1 cellular context compared by ENCODE assay signal in the genomic region with DNA sequence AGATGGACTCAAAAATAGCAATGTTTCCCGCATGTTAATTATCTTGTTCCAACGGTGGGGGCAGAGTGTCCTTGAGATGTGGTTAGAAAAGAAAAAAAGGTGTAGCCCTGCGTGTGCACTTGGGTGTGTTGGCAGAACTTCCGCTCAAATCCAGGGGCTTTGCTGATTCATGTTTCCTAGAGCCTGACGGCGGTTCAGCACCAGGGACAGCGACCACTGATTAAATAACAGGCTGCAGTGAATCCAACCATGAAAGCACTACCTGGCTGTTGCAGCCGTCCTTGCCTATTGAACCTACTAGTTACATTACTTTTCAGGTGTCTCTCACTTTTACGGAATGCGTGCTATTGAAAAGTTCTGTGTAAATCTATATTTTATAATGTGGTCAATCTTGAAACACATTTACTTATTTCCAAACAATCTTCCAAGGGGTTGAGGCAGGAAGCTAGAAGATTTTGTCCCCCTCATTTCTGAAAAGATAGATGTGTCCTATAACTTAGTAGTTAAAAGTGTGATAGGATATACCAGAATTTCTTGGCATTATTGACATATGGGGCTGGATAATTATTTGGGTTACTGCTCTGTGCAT.
A peak's percentile ranks its signal among the peaks of the same experiment; 100 is the strongest.
TF ChIP-seq lines count a peak whose summit lies in the region.

No MANE protein-coding gene starts in this region.

TF ChIP-seq in HepG2, 621 proteins besides CTCF, POLR2A, EP300 and RAD21 (continued from another document and continues in another):
- TF ChIP-seq, protein P1, sequence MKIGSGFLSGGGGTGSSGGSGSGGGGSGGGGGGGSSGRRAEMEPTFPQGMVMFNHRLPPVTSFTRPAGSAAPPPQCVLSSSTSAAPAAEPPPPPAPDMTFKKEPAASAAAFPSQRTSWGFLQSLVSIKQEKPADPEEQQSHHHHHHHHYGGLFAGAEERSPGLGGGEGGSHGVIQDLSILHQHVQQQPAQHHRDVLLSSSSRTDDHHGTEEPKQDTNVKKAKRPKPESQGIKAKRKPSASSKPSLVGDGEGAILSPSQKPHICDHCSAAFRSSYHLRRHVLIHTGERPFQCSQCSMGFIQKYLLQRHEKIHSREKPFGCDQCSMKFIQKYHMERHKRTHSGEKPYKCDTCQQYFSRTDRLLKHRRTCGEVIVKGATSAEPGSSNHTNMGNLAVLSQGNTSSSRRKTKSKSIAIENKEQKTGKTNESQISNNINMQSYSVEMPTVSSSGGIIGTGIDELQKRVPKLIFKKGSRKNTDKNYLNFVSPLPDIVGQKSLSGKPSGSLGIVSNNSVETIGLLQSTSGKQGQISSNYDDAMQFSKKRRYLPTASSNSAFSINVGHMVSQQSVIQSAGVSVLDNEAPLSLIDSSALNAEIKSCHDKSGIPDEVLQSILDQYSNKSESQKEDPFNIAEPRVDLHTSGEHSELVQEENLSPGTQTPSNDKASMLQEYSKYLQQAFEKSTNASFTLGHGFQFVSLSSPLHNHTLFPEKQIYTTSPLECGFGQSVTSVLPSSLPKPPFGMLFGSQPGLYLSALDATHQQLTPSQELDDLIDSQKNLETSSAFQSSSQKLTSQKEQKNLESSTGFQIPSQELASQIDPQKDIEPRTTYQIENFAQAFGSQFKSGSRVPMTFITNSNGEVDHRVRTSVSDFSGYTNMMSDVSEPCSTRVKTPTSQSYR (CRISPR knock-in tag; IDR thresholded peaks at IDR 0.05; ENCODE audit: borderline replicate concordance) = peak; percentile 40; the same call in 1 of the 2 replicates
- TF ChIP-seq ZFP37 (CRISPR knock-in tag; IDR thresholded peaks at IDR 0.05; ENCODE audit: borderline replicate concordance) = peak; percentile 90; the same call in 1 of the 2 replicates
- TF ChIP-seq, protein P2, sequence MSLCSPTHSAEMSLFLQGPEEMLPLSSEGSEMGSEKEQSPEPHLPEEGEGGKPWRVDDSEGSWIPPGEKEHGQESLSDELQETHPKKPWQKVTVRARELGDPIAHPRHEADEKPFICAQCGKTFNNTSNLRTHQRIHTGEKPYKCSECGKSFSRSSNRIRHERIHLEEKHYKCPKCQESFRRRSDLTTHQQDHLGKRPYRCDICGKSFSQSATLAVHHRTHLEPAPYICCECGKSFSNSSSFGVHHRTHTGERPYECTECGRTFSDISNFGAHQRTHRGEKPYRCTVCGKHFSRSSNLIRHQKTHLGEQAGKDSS (CRISPR knock-in tag; IDR thresholded peaks at IDR 0.05; ENCODE audit: borderline replicate concordance, low read depth) = no peak
- TF ChIP-seq, protein P3, sequence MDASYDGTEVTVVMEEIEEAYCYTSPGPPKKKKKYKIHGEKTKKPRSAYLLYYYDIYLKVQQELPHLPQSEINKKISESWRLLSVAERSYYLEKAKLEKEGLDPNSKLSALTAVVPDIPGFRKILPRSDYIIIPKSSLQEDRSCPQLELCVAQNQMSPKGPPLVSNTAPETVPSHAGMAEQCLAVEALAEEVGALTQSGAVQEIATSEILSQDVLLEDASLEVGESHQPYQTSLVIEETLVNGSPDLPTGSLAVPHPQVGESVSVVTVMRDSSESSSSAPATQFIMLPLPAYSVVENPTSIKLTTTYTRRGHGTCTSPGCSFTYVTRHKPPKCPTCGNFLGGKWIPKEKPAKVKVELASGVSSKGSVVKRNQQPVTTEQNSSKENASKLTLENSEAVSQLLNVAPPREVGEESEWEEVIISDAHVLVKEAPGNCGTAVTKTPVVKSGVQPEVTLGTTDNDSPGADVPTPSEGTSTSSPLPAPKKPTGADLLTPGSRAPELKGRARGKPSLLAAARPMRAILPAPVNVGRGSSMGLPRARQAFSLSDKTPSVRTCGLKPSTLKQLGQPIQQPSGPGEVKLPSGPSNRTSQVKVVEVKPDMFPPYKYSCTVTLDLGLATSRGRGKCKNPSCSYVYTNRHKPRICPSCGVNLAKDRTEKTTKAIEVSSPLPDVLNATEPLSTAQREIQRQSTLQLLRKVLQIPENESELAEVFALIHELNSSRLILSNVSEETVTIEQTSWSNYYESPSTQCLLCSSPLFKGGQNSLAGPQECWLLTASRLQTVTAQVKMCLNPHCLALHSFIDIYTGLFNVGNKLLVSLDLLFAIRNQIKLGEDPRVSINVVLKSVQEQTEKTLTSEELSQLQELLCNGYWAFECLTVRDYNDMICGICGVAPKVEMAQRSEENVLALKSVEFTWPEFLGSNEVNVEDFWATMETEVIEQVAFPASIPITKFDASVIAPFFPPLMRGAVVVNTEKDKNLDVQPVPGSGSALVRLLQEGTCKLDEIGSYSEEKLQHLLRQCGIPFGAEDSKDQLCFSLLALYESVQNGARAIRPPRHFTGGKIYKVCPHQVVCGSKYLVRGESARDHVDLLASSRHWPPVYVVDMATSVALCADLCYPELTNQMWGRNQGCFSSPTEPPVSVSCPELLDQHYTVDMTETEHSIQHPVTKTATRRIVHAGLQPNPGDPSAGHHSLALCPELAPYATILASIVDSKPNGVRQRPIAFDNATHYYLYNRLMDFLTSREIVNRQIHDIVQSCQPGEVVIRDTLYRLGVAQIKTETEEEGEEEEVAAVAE (CRISPR knock-in tag; IDR thresholded peaks at IDR 0.05; ENCODE audit: borderline replicate concordance) = peak; percentile 68; the same call in 1 of the 2 replicates
- TF ChIP-seq KDM2A (CRISPR knock-in tag; IDR thresholded peaks at IDR 0.05; ENCODE audit: borderline replicate concordance, low read depth) = peak; percentile 60; the same call in 1 of the 2 replicates
- TF ChIP-seq, protein P4, sequence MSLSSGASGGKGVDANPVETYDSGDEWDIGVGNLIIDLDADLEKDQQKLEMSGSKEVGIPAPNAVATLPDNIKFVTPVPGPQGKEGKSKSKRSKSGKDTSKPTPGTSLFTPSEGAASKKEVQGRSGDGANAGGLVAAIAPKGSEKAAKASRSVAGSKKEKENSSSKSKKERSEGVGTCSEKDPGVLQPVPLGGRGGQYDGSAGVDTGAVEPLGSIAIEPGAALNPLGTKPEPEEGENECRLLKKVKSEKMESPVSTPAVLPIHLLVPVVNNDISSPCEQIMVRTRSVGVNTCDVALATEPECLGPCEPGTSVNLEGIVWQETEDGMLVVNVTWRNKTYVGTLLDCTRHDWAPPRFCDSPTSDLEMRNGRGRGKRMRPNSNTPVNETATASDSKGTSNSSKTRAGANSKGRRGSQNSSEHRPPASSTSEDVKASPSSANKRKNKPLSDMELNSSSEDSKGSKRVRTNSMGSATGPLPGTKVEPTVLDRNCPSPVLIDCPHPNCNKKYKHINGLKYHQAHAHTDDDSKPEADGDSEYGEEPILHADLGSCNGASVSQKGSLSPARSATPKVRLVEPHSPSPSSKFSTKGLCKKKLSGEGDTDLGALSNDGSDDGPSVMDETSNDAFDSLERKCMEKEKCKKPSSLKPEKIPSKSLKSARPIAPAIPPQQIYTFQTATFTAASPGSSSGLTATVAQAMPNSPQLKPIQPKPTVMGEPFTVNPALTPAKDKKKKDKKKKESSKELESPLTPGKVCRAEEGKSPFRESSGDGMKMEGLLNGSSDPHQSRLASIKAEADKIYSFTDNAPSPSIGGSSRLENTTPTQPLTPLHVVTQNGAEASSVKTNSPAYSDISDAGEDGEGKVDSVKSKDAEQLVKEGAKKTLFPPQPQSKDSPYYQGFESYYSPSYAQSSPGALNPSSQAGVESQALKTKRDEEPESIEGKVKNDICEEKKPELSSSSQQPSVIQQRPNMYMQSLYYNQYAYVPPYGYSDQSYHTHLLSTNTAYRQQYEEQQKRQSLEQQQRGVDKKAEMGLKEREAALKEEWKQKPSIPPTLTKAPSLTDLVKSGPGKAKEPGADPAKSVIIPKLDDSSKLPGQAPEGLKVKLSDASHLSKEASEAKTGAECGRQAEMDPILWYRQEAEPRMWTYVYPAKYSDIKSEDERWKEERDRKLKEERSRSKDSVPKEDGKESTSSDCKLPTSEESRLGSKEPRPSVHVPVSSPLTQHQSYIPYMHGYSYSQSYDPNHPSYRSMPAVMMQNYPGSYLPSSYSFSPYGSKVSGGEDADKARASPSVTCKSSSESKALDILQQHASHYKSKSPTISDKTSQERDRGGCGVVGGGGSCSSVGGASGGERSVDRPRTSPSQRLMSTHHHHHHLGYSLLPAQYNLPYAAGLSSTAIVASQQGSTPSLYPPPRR (CRISPR knock-in tag; IDR thresholded peaks at IDR 0.05; ENCODE audit: borderline replicate concordance) = no peak
- TF ChIP-seq, protein P5, sequence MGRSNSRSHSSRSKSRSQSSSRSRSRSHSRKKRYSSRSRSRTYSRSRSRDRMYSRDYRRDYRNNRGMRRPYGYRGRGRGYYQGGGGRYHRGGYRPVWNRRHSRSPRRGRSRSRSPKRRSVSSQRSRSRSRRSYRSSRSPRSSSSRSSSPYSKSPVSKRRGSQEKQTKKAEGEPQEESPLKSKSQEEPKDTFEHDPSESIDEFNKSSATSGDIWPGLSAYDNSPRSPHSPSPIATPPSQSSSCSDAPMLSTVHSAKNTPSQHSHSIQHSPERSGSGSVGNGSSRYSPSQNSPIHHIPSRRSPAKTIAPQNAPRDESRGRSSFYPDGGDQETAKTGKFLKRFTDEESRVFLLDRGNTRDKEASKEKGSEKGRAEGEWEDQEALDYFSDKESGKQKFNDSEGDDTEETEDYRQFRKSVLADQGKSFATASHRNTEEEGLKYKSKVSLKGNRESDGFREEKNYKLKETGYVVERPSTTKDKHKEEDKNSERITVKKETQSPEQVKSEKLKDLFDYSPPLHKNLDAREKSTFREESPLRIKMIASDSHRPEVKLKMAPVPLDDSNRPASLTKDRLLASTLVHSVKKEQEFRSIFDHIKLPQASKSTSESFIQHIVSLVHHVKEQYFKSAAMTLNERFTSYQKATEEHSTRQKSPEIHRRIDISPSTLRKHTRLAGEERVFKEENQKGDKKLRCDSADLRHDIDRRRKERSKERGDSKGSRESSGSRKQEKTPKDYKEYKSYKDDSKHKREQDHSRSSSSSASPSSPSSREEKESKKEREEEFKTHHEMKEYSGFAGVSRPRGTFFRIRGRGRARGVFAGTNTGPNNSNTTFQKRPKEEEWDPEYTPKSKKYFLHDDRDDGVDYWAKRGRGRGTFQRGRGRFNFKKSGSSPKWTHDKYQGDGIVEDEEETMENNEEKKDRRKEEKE (IDR thresholded peaks at IDR 0.05) = no peak
- no peak for TF ChIP-seq CBX1 (IDR thresholded peaks at IDR 0.05; ENCODE audit: low read depth)
- no peak for TF ChIP-seq ZKSCAN5 (CRISPR knock-in tag; IDR thresholded peaks at IDR 0.05)
- 0 out of 2 replicates have a peak, but pooled peaks have one; percentile 24 for TF ChIP-seq MEF2D (CRISPR knock-in tag; IDR thresholded peaks at IDR 0.05)
- peak; percentile 85 for TF ChIP-seq SMAD3 (CRISPR knock-in tag; IDR thresholded peaks at IDR 0.05)
- no peak for TF ChIP-seq HCFC1 (IDR thresholded peaks at IDR 0.05; ENCODE audit: low read depth, low read length)
- TF ChIP-seq TEAD2 (CRISPR knock-in tag; IDR thresholded peaks at IDR 0.05) = no peak
- TF ChIP-seq NCOA2 (CRISPR knock-in tag; IDR thresholded peaks at IDR 0.05) = peak; percentile 35; the same call in 1 of the 2 replicates
- TF ChIP-seq, protein P6, sequence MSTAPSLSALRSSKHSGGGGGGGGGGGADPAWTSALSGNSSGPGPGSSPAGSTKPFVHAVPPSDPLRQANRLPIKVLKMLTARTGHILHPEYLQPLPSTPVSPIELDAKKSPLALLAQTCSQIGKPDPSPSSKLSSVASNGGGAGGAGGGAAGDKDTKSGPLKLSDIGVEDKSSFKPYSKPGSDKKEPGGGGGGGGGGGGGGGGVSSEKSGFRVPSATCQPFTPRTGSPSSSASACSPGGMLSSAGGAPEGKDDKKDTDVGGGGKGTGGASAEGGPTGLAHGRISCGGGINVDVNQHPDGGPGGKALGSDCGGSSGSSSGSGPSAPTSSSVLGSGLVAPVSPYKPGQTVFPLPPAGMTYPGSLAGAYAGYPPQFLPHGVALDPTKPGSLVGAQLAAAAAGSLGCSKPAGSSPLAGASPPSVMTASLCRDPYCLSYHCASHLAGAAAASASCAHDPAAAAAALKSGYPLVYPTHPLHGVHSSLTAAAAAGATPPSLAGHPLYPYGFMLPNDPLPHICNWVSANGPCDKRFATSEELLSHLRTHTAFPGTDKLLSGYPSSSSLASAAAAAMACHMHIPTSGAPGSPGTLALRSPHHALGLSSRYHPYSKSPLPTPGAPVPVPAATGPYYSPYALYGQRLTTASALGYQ (CRISPR knock-in tag; IDR thresholded peaks at IDR 0.05) = 0 out of 2 replicates have a peak, but pooled peaks have one; percentile 32
- TF ChIP-seq, protein P7, sequence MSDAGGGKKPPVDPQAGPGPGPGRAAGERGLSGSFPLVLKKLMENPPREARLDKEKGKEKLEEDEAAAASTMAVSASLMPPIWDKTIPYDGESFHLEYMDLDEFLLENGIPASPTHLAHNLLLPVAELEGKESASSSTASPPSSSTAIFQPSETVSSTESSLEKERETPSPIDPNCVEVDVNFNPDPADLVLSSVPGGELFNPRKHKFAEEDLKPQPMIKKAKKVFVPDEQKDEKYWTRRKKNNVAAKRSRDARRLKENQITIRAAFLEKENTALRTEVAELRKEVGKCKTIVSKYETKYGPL (CRISPR knock-in tag; IDR thresholded peaks at IDR 0.05) = peak; percentile 91
- TF ChIP-seq TARDBP (CRISPR knock-in tag; IDR thresholded peaks at IDR 0.05) = no peak
- TF ChIP-seq, protein P8, sequence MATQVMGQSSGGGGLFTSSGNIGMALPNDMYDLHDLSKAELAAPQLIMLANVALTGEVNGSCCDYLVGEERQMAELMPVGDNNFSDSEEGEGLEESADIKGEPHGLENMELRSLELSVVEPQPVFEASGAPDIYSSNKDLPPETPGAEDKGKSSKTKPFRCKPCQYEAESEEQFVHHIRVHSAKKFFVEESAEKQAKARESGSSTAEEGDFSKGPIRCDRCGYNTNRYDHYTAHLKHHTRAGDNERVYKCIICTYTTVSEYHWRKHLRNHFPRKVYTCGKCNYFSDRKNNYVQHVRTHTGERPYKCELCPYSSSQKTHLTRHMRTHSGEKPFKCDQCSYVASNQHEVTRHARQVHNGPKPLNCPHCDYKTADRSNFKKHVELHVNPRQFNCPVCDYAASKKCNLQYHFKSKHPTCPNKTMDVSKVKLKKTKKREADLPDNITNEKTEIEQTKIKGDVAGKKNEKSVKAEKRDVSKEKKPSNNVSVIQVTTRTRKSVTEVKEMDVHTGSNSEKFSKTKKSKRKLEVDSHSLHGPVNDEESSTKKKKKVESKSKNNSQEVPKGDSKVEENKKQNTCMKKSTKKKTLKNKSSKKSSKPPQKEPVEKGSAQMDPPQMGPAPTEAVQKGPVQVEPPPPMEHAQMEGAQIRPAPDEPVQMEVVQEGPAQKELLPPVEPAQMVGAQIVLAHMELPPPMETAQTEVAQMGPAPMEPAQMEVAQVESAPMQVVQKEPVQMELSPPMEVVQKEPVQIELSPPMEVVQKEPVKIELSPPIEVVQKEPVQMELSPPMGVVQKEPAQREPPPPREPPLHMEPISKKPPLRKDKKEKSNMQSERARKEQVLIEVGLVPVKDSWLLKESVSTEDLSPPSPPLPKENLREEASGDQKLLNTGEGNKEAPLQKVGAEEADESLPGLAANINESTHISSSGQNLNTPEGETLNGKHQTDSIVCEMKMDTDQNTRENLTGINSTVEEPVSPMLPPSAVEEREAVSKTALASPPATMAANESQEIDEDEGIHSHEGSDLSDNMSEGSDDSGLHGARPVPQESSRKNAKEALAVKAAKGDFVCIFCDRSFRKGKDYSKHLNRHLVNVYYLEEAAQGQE (IDR thresholded peaks at IDR 0.05; ENCODE audit: borderline replicate concordance in 1 of 2, low read depth in 1 of 2, low read length in 2 of 2) = peak in 1 of 2 experiments; percentile 99
- 0 out of 2 replicates have a peak, but pooled peaks have one; percentile 37 for TF ChIP-seq REPIN1 (CRISPR knock-in tag; IDR thresholded peaks at IDR 0.05; ENCODE audit: borderline replicate concordance, low read depth)
- TF ChIP-seq ARNT (IDR thresholded peaks at IDR 0.05) = no peak
- peak; percentile 98 for TF ChIP-seq EHMT2 (IDR thresholded peaks at IDR 0.05; ENCODE audit: borderline replicate concordance, low read depth, low read length)
- TF ChIP-seq BORCS8-MEF2B (CRISPR knock-in tag; IDR thresholded peaks at IDR 0.05) = peak; percentile 79; the same call in 1 of the 2 replicates
- no peak for TF ChIP-seq POLR2AphosphoS5 (IDR thresholded peaks at IDR 0.05; ENCODE audit: low read depth, low read length)
